In genomic region chr18:45686892-45687611, GRCh38 we compare ENCODE assay signal across 9 cellular contexts. TPM values are rescaled to one million over a fixed set of nuclear protein-coding genes. Genes with fewer than 3 reads are reported as not detected.
DNase-seq lines count a peak whose midpoint lies in the region; ATAC-seq and TF ChIP-seq lines count a peak whose summit lies in the region.
"Had no signal": no experiment of that assay in that cellular context is flagged by ENCODE, and none has a peak within 500 bp of the region (broad histone marks: within the 10 kb centered on the region; RNA-seq: fewer than 3 reads in every experiment).

No MANE protein-coding gene starts in this region.

- ATAC-seq in Right ventricle myocardium inferior (no peak), HG03097 (IDR thresholded peaks at IDR 0.05; ENCODE audit: low FRiP score, unreplicated experiment) (peak; percentile 88)

- no peaks in the 10 kb centered on the region for H3K36me3 ChIP-seq in SJCRH30

- H3K4me1 ChIP-seq in SJCRH30: no peaks in the 10 kb centered on the region

- TF ChIP-seq CTCF in astrocyte of the spinal cord (IDR thresholded peaks at IDR 0.05; ENCODE audit: low read depth, low read length): no peak

- in situ Hi-C loops in astrocyte of the spinal cord (cut with HindIII; ENCODE audit: low sequenced_read_pairs) (no loop called here), G401 (cut with HindIII; ENCODE audit: low sequenced_read_pairs) (no loop called here)

- DNase-seq in Right ventricle myocardium inferior (ENCODE audit: missing footprints) (peak; percentile 72), cardiac septum (ENCODE audit: low spot score) (no peak), SJCRH30 (peak; percentile 43 to 63), astrocyte of the spinal cord (ENCODE audit: low read depth, low spot score) (peak; percentile 28), HT-29 (ENCODE audit: low spot score) (no peak), G401 (ENCODE audit: low spot score) (no peak)
- peak; percentile 19 for DNase-seq in stimulated activated CD4-positive, alpha-beta T cell treated with anti-CD3 and anti-CD28 coated beads, Interleukin-4, amount 100 ng/mL, for 1 hour

- intact Hi-C loops in Right ventricle myocardium inferior (cut with DNase I): no loop called here
- intact Hi-C loops in cardiac septum (cut with DNase I): no loop called here

- H3K27me3 ChIP-seq in SJCRH30: no peaks in the 10 kb centered on the region

- H3K9me3 ChIP-seq in SJCRH30 (replicated peaks): no peaks in the 10 kb centered on the region

- no peak overlapping the region for H3K27ac ChIP-seq in SJCRH30
- H3K27ac ChIP-seq: C4-2B had no signal

- H3K4me3 ChIP-seq in SJCRH30 (no peak overlapping the region), astrocyte of the spinal cord (ENCODE audit: low read depth, low read length) (no peak overlapping the region)

RNA-seq across cellular contexts. Expression of gene SLC14A1, which starts 36.9 kb away (rescaled TPM):
- 24.9 TPM for total RNA-seq in Right ventricle myocardium inferior
- total RNA-seq in cardiac septum: 12.4 TPM
- total RNA-seq in SJCRH30 (2014; rRNA removed; shearing (Covaris generic)): not detected in 2 replicates
- 5.9 and 6.2 TPM in 2 replicates for total RNA-seq in HT-29 (2014; rRNA removed; shearing (Covaris generic))
- total RNA-seq in G401 (2014; rRNA removed; shearing (Covaris generic)): not detected in 2 replicates

Comparison
In these comparisons a context has a peak if more than half of its experiments do, and no peak if none do; other contexts are left out.
1. DNase-seq: peak in Right ventricle myocardium inferior (single experiment), SJCRH30 (2 of 2), astrocyte of the spinal cord (single experiment) and stimulated activated CD4-positive, alpha-beta T cell treated with anti-CD3 and anti-CD28 coated beads, Interleukin-4, amount 100 ng/mL, for 1 hour (single experiment); none in cardiac septum (single experiment), HT-29 (single experiment) and G401 (single experiment).